Comparison of ENCODE assay signal across 9 cellular contexts in genomic region chr10:132397036-132397541, GRCh38. TPM values are rescaled to one million over a fixed set of nuclear protein-coding genes. Genes with fewer than 3 reads are reported as not detected.
DNase-seq lines count a peak whose midpoint lies in the region; ATAC-seq, FAIRE-seq and TF ChIP-seq lines count a peak whose summit lies in the region.
"Had no signal": no experiment of that assay in that cellular context is flagged by ENCODE, and none has a peak within 500 bp of the region (broad histone marks: within the 10 kb centered on the region; RNA-seq: fewer than 3 reads in every experiment).

Gene PWWP2B, plus strand, starts transcription at chr10:132397200. Its CDS starts 27 bp downstream, at chr10:132397227.

- H3K36me3 ChIP-seq in brain microvascular endothelial cell (replicated peaks) (no peaks in the 10 kb centered on the region), kidney (ENCODE audit: control insufficient read depth in 1 of 2, insufficient read depth in 2 of 2, low read length in 2 of 2) (no peaks in the 10 kb centered on the region)

- ATAC-seq in GM18867 (IDR thresholded peaks at IDR 0.05; ENCODE audit: unreplicated experiment) (peak; percentile 64), HG02981 (IDR thresholded peaks at IDR 0.05; ENCODE audit: unreplicated experiment) (peak; percentile 36), GM21526 (IDR thresholded peaks at IDR 0.05; ENCODE audit: low FRiP score, unreplicated experiment) (no peak)

- H3K4me3 ChIP-seq in brain microvascular endothelial cell (ENCODE audit: low read depth, low read length) (peak within 1 kb of the TSS; percentile 63), kidney (ENCODE audit: low read length in 2 of 2) (peak within 1 kb of the TSS; percentile 60 to 62)

- H3K27me3 Mint-ChIP-seq in T-helper 2 cell treated with Interferon-gamma antibody and Interleukin-4, amounts not matched to agents 5 μg/mL and 100 μg/mL, for 36 hours (ENCODE audit: low read depth) = peaks cover 15% of the 10 kb centered on the region

- H3K9me3 ChIP-seq in kidney (ENCODE audit: control insufficient read depth in 1 of 2, low read length in 2 of 2) = no peaks in the 10 kb centered on the region

- no peaks in the 10 kb centered on the region for H3K27me3 ChIP-seq in brain microvascular endothelial cell (replicated peaks)

- peak; percentile 44 for DNase-seq in T-helper 2 cell treated with Interferon-gamma antibody and Interleukin-4, amounts not matched to agents 5 μg/mL and 100 μg/mL, for 36 hours (ENCODE audit: low spot score)
- no peak for DNase-seq in brain microvascular endothelial cell
- peak; percentile 90 for DNase-seq in kidney
- DNase-seq in stimulated activated CD4-positive, alpha-beta T cell treated with anti-CD3 and anti-CD28 coated beads, Interleukin-1b, Interleukin-23, amount 100 ng/mL, for 4 hours (ENCODE audit: low read depth in 2 of 2) = peak; percentile 54 to 62
- no peak for DNase-seq in SIG-M5 treated with dmso at 0.1 percent for 504 hours (lab: John Stamatoyannopoulos, UW; ENCODE audit: unreplicated experiment)

- no peak within 1 kb of the TSS for H3K27ac ChIP-seq in brain microvascular endothelial cell
- peak within 1 kb of the TSS; percentile 83 to 90 for H3K27ac ChIP-seq in kidney (ENCODE audit: low read depth in 2 of 2, low read length in 2 of 2)

- peaks cover 6 to 37% of the 10 kb centered on the region in 2 donors for H3K4me1 ChIP-seq in kidney (ENCODE audit: control insufficient read depth in 1 of 2, insufficient read depth in 1 of 2, low read depth in 1 of 2, low read length in 2 of 2)

- in situ Hi-C loops in brain microvascular endothelial cell (cut with HindIII; ENCODE audit: low pct_ligation_motif_present, low sequenced_read_pairs) = no loop called here

- peaks cover 6% of the 10 kb centered on the region for H3K4me1 Mint-ChIP-seq in T-helper 2 cell treated with Interferon-gamma antibody and Interleukin-4, amounts not matched to agents 5 μg/mL and 100 μg/mL, for 36 hours (ENCODE audit: low read depth)

- H3K36me3 Mint-ChIP-seq in T-helper 2 cell treated with Interferon-gamma antibody and Interleukin-4, amounts not matched to agents 5 μg/mL and 100 μg/mL, for 36 hours (ENCODE audit: low read depth) = no peaks in the 10 kb centered on the region

- TF ChIP-seq CTCF in brain microvascular endothelial cell (IDR thresholded peaks at IDR 0.05; ENCODE audit: low read depth, low read length, missing control alignments) = no peak
- TF ChIP-seq CTCF in kidney (IDR thresholded peaks at IDR 0.05; ENCODE audit: borderline replicate concordance, extremely low read depth, insufficient read depth) = no peak

- peak within 1 kb of the TSS; percentile 55 to 74 for H3K9ac ChIP-seq in kidney (ENCODE audit: low read length in 2 of 2)

- peaks cover 5% of the 10 kb centered on the region for H3K9me3 Mint-ChIP-seq in T-helper 2 cell treated with Interferon-gamma antibody and Interleukin-4, amounts not matched to agents 5 μg/mL and 100 μg/mL, for 36 hours

- peak within 1 kb of the TSS; percentile 84 for H3K4me3 Mint-ChIP-seq in T-helper 2 cell treated with Interferon-gamma antibody and Interleukin-4, amounts not matched to agents 5 μg/mL and 100 μg/mL, for 36 hours

- peak within 1 kb of the TSS; percentile 82 for H3K27ac Mint-ChIP-seq in T-helper 2 cell treated with Interferon-gamma antibody and Interleukin-4, amounts not matched to agents 5 μg/mL and 100 μg/mL, for 36 hours

- intact Hi-C loops in kidney (cut with DNase I) = no loop called here

- FAIRE-seq in kidney (lab: Jason Lieb, UNC) = no peak
- FAIRE-seq: endometrium had no signal

RNA-seq across cellular contexts. Expression of gene PWWP2B, which starts in this region (rescaled TPM):
- 24.3 TPM for total RNA-seq in kidney
- polyA plus RNA-seq in kidney (ENCODE audit: insufficient read depth, low read depth, low replicate concordance) = 12.9 TPM

Comparison
In these comparisons a context has a peak if more than half of its experiments do, and no peak if none do; other contexts are left out.
1. DNase-seq: peak in T-helper 2 cell treated with Interferon-gamma antibody and Interleukin-4, amounts not matched to agents 5 μg/mL and 100 μg/mL, for 36 hours (single experiment), kidney (single experiment) and stimulated activated CD4-positive, alpha-beta T cell treated with anti-CD3 and anti-CD28 coated beads, Interleukin-1b, Interleukin-23, amount 100 ng/mL, for 4 hours (2 of 2); none in brain microvascular endothelial cell (single experiment) and SIG-M5 treated with dmso at 0.1 percent for 504 hours (single experiment).